Comparison of ENCODE assay signal across 1 cellular context in genomic region chr17:41785091-41785875, GRCh38.
TF ChIP-seq lines count a peak whose summit lies in the region.

No MANE protein-coding gene starts in this region.

TF ChIP-seq in K562, 482 proteins besides CTCF, POLR2A, EP300 and RAD21 (continued from another document):
- peak; percentile 67 for TF ChIP-seq HMBOX1 (IDR thresholded peaks at IDR 0.05)
- 0 out of 2 replicates have a peak, but pooled peaks have one; percentile 13 for TF ChIP-seq MTA3 (IDR thresholded peaks at IDR 0.05; ENCODE audit: borderline replicate concordance)
- TF ChIP-seq FIP1L1 (IDR thresholded peaks at IDR 0.05; ENCODE audit: low read depth, low read length, poor library complexity, severe bottlenecking) = no peak
- peak in 1 of 2 experiments; percentile 39; a peak in 1 of 4 replicates for TF ChIP-seq KDM4B (IDR thresholded peaks at IDR 0.05; ENCODE audit: borderline replicate concordance in 2 of 2, low read depth in 1 of 2)
- peak; percentile 32; the same call in 1 of the 2 replicates for TF ChIP-seq CBX1 (IDR thresholded peaks at IDR 0.05; ENCODE audit: low read depth)
- TF ChIP-seq CC2D1A (IDR thresholded peaks at IDR 0.05) = 0 out of 2 replicates have a peak, but pooled peaks have one; percentile 30
- peak; percentile 62; the same call in 1 of the 2 replicates for TF ChIP-seq ZNF740 (CRISPR knock-in tag; IDR thresholded peaks at IDR 0.05)
- peak in 1 of 2 experiments; percentile 67; a peak in 1 of 4 replicates for TF ChIP-seq ZNF740 (tag; IDR thresholded peaks at IDR 0.05)
- TF ChIP-seq VEZF1 (CRISPR knock-in tag; IDR thresholded peaks at IDR 0.05) = peak; percentile 71
- peak in 1 of 2 experiments; percentile 30; a peak in 1 of 4 replicates for TF ChIP-seq ARNT (IDR thresholded peaks at IDR 0.05)
